18 cellular contexts compared by ENCODE assay signal in genomic region chr18:79583426-79583825, GRCh38.
"Had no signal": no experiment of that assay in that cellular context is flagged by ENCODE, and none has a peak within 500 bp of the region (broad histone marks: within the 10 kb centered on the region; RNA-seq: fewer than 3 reads in every experiment).

No MANE protein-coding gene starts in this region.

- ATAC-seq: body of pancreas; effector memory CD8-positive, alpha-beta T cell; gastroesophageal sphincter had no signal

- H3K27me3 Mint-ChIP-seq: activated naive CD4-positive, alpha-beta T cell treated with anti-CD3 and anti-CD28 coated beads, Interleukin-2, amount 10 ng/mL, durations not matched to agents 7 days and 5 days had no signal

- H3K27ac ChIP-seq: body of pancreas, gastroesophageal sphincter, hepatocyte, right atrium auricular region, SK-N-MC, tibial nerve, VCaP had no signal

- DNase-seq: activated CD4-positive, alpha-beta T cell treated with anti-CD3 and anti-CD28 coated beads for 4 hours; activated CD8-positive, alpha-beta memory T cell treated with anti-CD3 and anti-CD28 coated beads for 24 hours; effector memory CD8-positive, alpha-beta T cell; kidney glomerular epithelial cell; nephron progenitor cell; stimulated activated CD4-positive, alpha-beta T cell treated with anti-CD3 and anti-CD28 coated beads, Interleukin-1b, Interleukin-23, amount 100 ng/mL, for 48 hours; T-helper 1 cell had no signal

- H3K4me3 Mint-ChIP-seq: activated naive CD4-positive, alpha-beta T cell treated with anti-CD3 and anti-CD28 coated beads, Interleukin-2, amount 10 ng/mL, durations not matched to agents 7 days and 5 days; central memory CD8-positive, alpha-beta T cell; dendritic cell treated with granulocyte-macrophage colony-stimulating factor and Interleukin-4, amounts not matched to agents 40 ng/mL and 50 ng/mL, for 4 days; effector memory CD8-positive, alpha-beta T cell; nephron progenitor cell; stimulated activated memory B cell treated with anti-CD40 and anti-IgM and Interleukin-4, amounts not matched to agents 10 μg/mL and 1 μg/mL and 100 μg/mL, for 72 hours had no signal

- H3K4me1 Mint-ChIP-seq: activated naive CD4-positive, alpha-beta T cell treated with anti-CD3 and anti-CD28 coated beads, Interleukin-2, amount 10 ng/mL, durations not matched to agents 7 days and 5 days; central memory CD8-positive, alpha-beta T cell had no signal

- H3K9me3 Mint-ChIP-seq: central memory CD8-positive, alpha-beta T cell; dendritic cell treated with granulocyte-macrophage colony-stimulating factor and Interleukin-4, amounts not matched to agents 40 ng/mL and 50 ng/mL, for 4 days; effector memory CD8-positive, alpha-beta T cell; nephron progenitor cell; stimulated activated memory B cell treated with anti-CD40 and anti-IgM and Interleukin-4, amounts not matched to agents 10 μg/mL and 1 μg/mL and 100 μg/mL, for 72 hours had no signal

- H3K4me3 ChIP-seq: body of pancreas, gastroesophageal sphincter, hepatocyte, right atrium auricular region, SK-N-MC, tibial nerve had no signal

- H3K36me3 Mint-ChIP-seq: activated naive CD4-positive, alpha-beta T cell treated with anti-CD3 and anti-CD28 coated beads, Interleukin-2, amount 10 ng/mL, durations not matched to agents 7 days and 5 days; stimulated activated memory B cell treated with anti-CD40 and anti-IgM and Interleukin-4, amounts not matched to agents 10 μg/mL and 1 μg/mL and 100 μg/mL, for 72 hours had no signal

- H3K27ac Mint-ChIP-seq: activated naive CD4-positive, alpha-beta T cell treated with anti-CD3 and anti-CD28 coated beads, Interleukin-2, amount 10 ng/mL, durations not matched to agents 7 days and 5 days; dendritic cell treated with granulocyte-macrophage colony-stimulating factor and Interleukin-4, amounts not matched to agents 40 ng/mL and 50 ng/mL, for 4 days; effector memory CD8-positive, alpha-beta T cell; stimulated activated memory B cell treated with anti-CD40 and anti-IgM and Interleukin-4, amounts not matched to agents 10 μg/mL and 1 μg/mL and 100 μg/mL, for 72 hours had no signal

- H3K36me3 ChIP-seq: gastroesophageal sphincter, right atrium auricular region, tibial nerve had no signal

- H3K27me3 ChIP-seq: body of pancreas, gastroesophageal sphincter, hepatocyte, right atrium auricular region, tibial nerve had no signal

- H3K9me3 ChIP-seq: body of pancreas, gastroesophageal sphincter, right atrium auricular region, tibial nerve had no signal
